Comparison of ENCODE assay signal across 17 cellular contexts in genomic region chr2:53964987-53965687, GRCh38. TPM values are rescaled to one million over a fixed set of nuclear protein-coding genes. Genes with fewer than 3 reads are reported as not detected.
DNase-seq lines count a peak whose midpoint lies in the region; ATAC-seq and TF ChIP-seq lines count a peak whose summit lies in the region.
"Had no signal": no experiment of that assay in that cellular context is flagged by ENCODE, and none has a peak within 500 bp of the region (broad histone marks: within the 10 kb centered on the region; RNA-seq: fewer than 3 reads in every experiment).

No MANE protein-coding gene starts in this region.

- H3K9me3 ChIP-seq in T-helper 17 cell (ENCODE audit: control insufficient read depth, low read length, poor library complexity, severe bottlenecking): no peaks in the 10 kb centered on the region
- H3K9me3 ChIP-seq in gastrocnemius medialis: no peaks in the 10 kb centered on the region
- H3K9me3 ChIP-seq: MG63 had no signal

- H3K4me1 ChIP-seq in foreskin keratinocyte (peaks cover 33% of the 10 kb centered on the region), gastrocnemius medialis (peaks cover 56 to 58% of the 10 kb centered on the region in 2 donors)

- ATAC-seq in stimulated activated naive CD8-positive, alpha-beta T cell treated with anti-CD3 and anti-CD28 coated beads, Interleukin-15, amount 100 ng/mL, for 72 hours: no peak
- ATAC-seq in T-helper 17 cell (no peak), foreskin keratinocyte (no peak), HG02884 (IDR thresholded peaks at IDR 0.05; ENCODE audit: unreplicated experiment) (no peak), HG03565 (IDR thresholded peaks at IDR 0.05; ENCODE audit: unreplicated experiment) (no peak), gastrocnemius medialis (no peak)

- peaks cover 35% of the 10 kb centered on the region for H3K36me3 Mint-ChIP-seq in stimulated activated naive CD8-positive, alpha-beta T cell treated with anti-CD3 and anti-CD28 coated beads, Interleukin-15, Interleukin-2, amounts not matched to agents 100 ng/mL and 50 ng/mL, for 24 hours (ENCODE audit: low read depth)
- peaks cover 6% of the 10 kb centered on the region for H3K36me3 Mint-ChIP-seq in T-helper 17 cell (ENCODE audit: low read depth)

- intact Hi-C loops in gastrocnemius medialis (cut with DNase I; ENCODE audit: low total_unique reads): loop anchor here (5.0 kb wide), 2 partner anchors 198 to 492 kb away; partner anchors contain the start of genes CHAC2 and SPTBN1

- H3K4me3 ChIP-seq in gastrocnemius medialis: no peak overlapping the region
- H3K4me3 ChIP-seq: dorsolateral prefrontal cortex, MG63, skin epidermis had no signal

- peak overlapping the region; percentile 18 for H3K27ac ChIP-seq in foreskin keratinocyte
- peak overlapping the region in 2 of 4 donors; percentile 37 to 89 for H3K27ac ChIP-seq in gastrocnemius medialis
- H3K27ac ChIP-seq: HL-60 had no signal

- no peak overlapping the region for H3K27ac Mint-ChIP-seq in stimulated activated naive CD8-positive, alpha-beta T cell treated with anti-CD3 and anti-CD28 coated beads, Interleukin-15, Interleukin-2, amounts not matched to agents 100 ng/mL and 50 ng/mL, for 24 hours
- H3K27ac Mint-ChIP-seq in stimulated activated naive CD8-positive, alpha-beta T cell treated with anti-CD3 and anti-CD28 coated beads, Interleukin-15, amount 100 ng/mL, for 72 hours: peak overlapping the region in 1 of 2 donors; percentile 16
- peak overlapping the region; percentile 45 for H3K27ac Mint-ChIP-seq in T-helper 17 cell

- H3K27me3 ChIP-seq in foreskin keratinocyte (no peaks in the 10 kb centered on the region), gastrocnemius medialis (no peaks in the 10 kb centered on the region)
- H3K27me3 ChIP-seq: dorsolateral prefrontal cortex, MG63 had no signal

- no peaks in the 10 kb centered on the region for H3K36me3 ChIP-seq in gastrocnemius medialis
- H3K36me3 ChIP-seq: MG63 had no signal

- H3K4me3 Mint-ChIP-seq in stimulated activated naive CD8-positive, alpha-beta T cell treated with anti-CD3 and anti-CD28 coated beads, Interleukin-15, Interleukin-2, amounts not matched to agents 100 ng/mL and 50 ng/mL, for 24 hours: peak overlapping the region; percentile 14
- H3K4me3 Mint-ChIP-seq in stimulated activated naive CD8-positive, alpha-beta T cell treated with anti-CD3 and anti-CD28 coated beads, Interleukin-15, amount 100 ng/mL, for 72 hours: peak overlapping the region in 1 of 2 donors; percentile 36
- H3K4me3 Mint-ChIP-seq in T-helper 17 cell: peak overlapping the region; percentile 63

- TF ChIP-seq POLR2A in gastrocnemius medialis (IDR thresholded peaks at IDR 0.05): no peak

- TF ChIP-seq CTCF in foreskin keratinocyte (conservative IDR thresholded peaks at IDR 0.05): no peak
- no peak for TF ChIP-seq CTCF in gastrocnemius medialis (IDR thresholded peaks at IDR 0.05 in 4 of 5, conservative IDR thresholded peaks at IDR 0.05 in 1 of 5)

- no peak for DNase-seq in stimulated activated naive CD8-positive, alpha-beta T cell treated with anti-CD3 and anti-CD28 coated beads, Interleukin-15, amount 100 ng/mL, for 72 hours
- no peak for DNase-seq in T-helper 17 cell
- no peak for DNase-seq in foreskin keratinocyte
- no peak for DNase-seq in NCI-H82 treated with DMSO at 0.1 percent for 48 hours (lab: John Stamatoyannopoulos, UW; ENCODE audit: unreplicated experiment)
- DNase-seq in gastrocnemius medialis: no peak
- DNase-seq: amygdala; DMS53; dorsolateral prefrontal cortex; HCEC 1CT; MG63; NCI-H774; stimulated activated naive CD4-positive, alpha-beta T cell treated with Interleukin-2 at 50 U/mL for 16 hours had no signal

- H3K27me3 Mint-ChIP-seq in stimulated activated naive CD8-positive, alpha-beta T cell treated with anti-CD3 and anti-CD28 coated beads, Interleukin-15, Interleukin-2, amounts not matched to agents 100 ng/mL and 50 ng/mL, for 24 hours: no peaks in the 10 kb centered on the region
- no peaks in the 10 kb centered on the region for H3K27me3 Mint-ChIP-seq in stimulated activated naive CD8-positive, alpha-beta T cell treated with anti-CD3 and anti-CD28 coated beads, Interleukin-15, amount 100 ng/mL, for 72 hours
- no peaks in the 10 kb centered on the region for H3K27me3 Mint-ChIP-seq in T-helper 17 cell

- H3K4me1 Mint-ChIP-seq in stimulated activated naive CD8-positive, alpha-beta T cell treated with anti-CD3 and anti-CD28 coated beads, Interleukin-15, Interleukin-2, amounts not matched to agents 100 ng/mL and 50 ng/mL, for 24 hours (ENCODE audit: low read depth): peaks cover 73% of the 10 kb centered on the region
- H3K4me1 Mint-ChIP-seq in stimulated activated naive CD8-positive, alpha-beta T cell treated with anti-CD3 and anti-CD28 coated beads, Interleukin-15, amount 100 ng/mL, for 72 hours: peaks cover 87% of the 10 kb centered on the region
- H3K4me1 Mint-ChIP-seq in T-helper 17 cell: peaks cover 65% of the 10 kb centered on the region

- no peaks in the 10 kb centered on the region for H3K9me3 Mint-ChIP-seq in stimulated activated naive CD8-positive, alpha-beta T cell treated with anti-CD3 and anti-CD28 coated beads, Interleukin-15, Interleukin-2, amounts not matched to agents 100 ng/mL and 50 ng/mL, for 24 hours
- no peaks in the 10 kb centered on the region for H3K9me3 Mint-ChIP-seq in stimulated activated naive CD8-positive, alpha-beta T cell treated with anti-CD3 and anti-CD28 coated beads, Interleukin-15, amount 100 ng/mL, for 72 hours

- in situ Hi-C loops in gastrocnemius medialis (cut with MboI; ENCODE audit: low sequenced_read_pairs in 4 of 4): no loop called here

RNA-seq across cellular contexts. Expression of gene PSME4, which starts 5.7 kb away (rescaled TPM):
- total RNA-seq in T-helper 17 cell: 10 to 100 TPM; 64.5 to 80.4 TPM
- 74.4 and 76.2 TPM in 2 replicates for total RNA-seq in foreskin keratinocyte
- polyA plus RNA-seq in foreskin keratinocyte: 47.3 and 51.8 TPM in 2 replicates
- 100 to 1,000 TPM; 144 to 247 (median 162) TPM for total RNA-seq in gastrocnemius medialis
